In genomic region chrX:42846741-42847140, GRCh38 we compare ENCODE assay signal across 23 cellular contexts.
"Had no signal": no experiment of that assay in that cellular context is flagged by ENCODE, and none has a peak within 500 bp of the region (broad histone marks: within the 10 kb centered on the region; RNA-seq: fewer than 3 reads in every experiment).

No MANE protein-coding gene starts in this region.

- H3K36me3 ChIP-seq: left lung, lower lobe of right lung, right atrium auricular region, right lobe of liver, tibial nerve, uterus had no signal

- H3K9me3 ChIP-seq: lower lobe of right lung, right lobe of liver, tibial nerve, uterus had no signal

- DNase-seq: hippocampal formation; immature natural killer cell; kidney; left colon; left lung; lower lobe of right lung; mammary epithelial cell; mesenchymal stem cell; naive thymus-derived CD8-positive, alpha-beta T cell; nucleus accumbens; right lobe of liver; stimulated activated CD4-positive, alpha-beta T cell treated with anti-CD3 and anti-CD28 coated beads, Interleukin-1b, Interleukin-23, amount 100 ng/mL, for 48 hours; stimulated activated CD4-positive, alpha-beta T cell treated with anti-CD3 and anti-CD28 coated beads, Interleukin-2, amount 100 ng/mL, for 48 hours; stimulated activated CD4-positive, alpha-beta T cell treated with anti-CD3 and anti-CD28 coated beads, Interleukin-4, amount 100 ng/mL, for 4 hours; stimulated activated CD8-positive, alpha-beta memory T cell treated with anti-CD3 and anti-CD28 coated beads, Interleukin-4, amount 100 ng/mL, for 48 hours; stimulated activated naive CD4-positive, alpha-beta T cell treated with Interleukin-2 at 50 U/mL for 16 hours; stimulated activated naive CD8-positive, alpha-beta T cell treated with anti-CD3 and anti-CD28 coated beads, Interleukin-15, amount 100 ng/mL, for 72 hours; substantia nigra; uterus had no signal

- H3K27me3 ChIP-seq: right atrium auricular region, tibial nerve, uterus had no signal

- H3K4me1 ChIP-seq: left lung, lower lobe of right lung, parathyroid adenoma, right atrium auricular region, right lobe of liver, tibial nerve, uterus had no signal

- H3K4me3 ChIP-seq: left lung, lower lobe of right lung, right atrium auricular region, right lobe of liver, smooth muscle cell, tibial nerve, uterus had no signal

- H3K27ac ChIP-seq: left lung, lower lobe of right lung, parathyroid adenoma, right atrium auricular region, right lobe of liver, tibial nerve, uterus had no signal
